6 cellular contexts compared by ENCODE assay signal in the genomic region with DNA sequence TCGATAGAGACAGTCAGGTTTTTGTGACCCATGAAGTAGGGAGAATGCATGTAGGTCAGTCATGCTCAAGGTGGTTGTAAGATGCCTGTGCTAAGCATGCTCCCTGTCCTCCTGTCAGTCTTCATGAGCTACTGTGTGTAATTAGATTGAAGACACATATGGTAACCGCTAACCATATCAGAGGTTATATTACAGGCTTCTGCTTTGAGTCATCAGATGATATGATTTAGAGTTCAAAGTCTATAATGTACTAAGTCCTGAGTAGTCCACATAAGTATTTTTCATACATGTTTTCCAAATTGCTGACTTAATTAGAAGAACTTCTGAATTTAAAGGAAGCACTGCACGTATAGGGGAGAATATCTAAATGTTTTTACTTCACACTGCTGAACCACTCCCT. TPM values are rescaled to one million over a fixed set of nuclear protein-coding genes. Genes with fewer than 3 reads are reported as not detected.
"Had no signal": no experiment of that assay in that cellular context is flagged by ENCODE, and none has a peak within 500 bp of the region (broad histone marks: within the 10 kb centered on the region; RNA-seq: fewer than 3 reads in every experiment).

No MANE protein-coding gene starts in this region.

RNA-seq across cellular contexts. Expression of gene XAGE1B, which starts 31.9 kb away (rescaled TPM):
- total RNA-seq: LHCN-M2, M059J, PC-3, Peyer's patch, Right ventricle myocardium superior, SJSA1 had no signal

RNA-seq across cellular contexts. Expression of gene XAGE1A, which starts 53.2 kb away (rescaled TPM):
- total RNA-seq: LHCN-M2, M059J, PC-3, Peyer's patch, Right ventricle myocardium superior, SJSA1 had no signal
